10 cellular contexts compared by ENCODE assay signal in the genomic region with DNA sequence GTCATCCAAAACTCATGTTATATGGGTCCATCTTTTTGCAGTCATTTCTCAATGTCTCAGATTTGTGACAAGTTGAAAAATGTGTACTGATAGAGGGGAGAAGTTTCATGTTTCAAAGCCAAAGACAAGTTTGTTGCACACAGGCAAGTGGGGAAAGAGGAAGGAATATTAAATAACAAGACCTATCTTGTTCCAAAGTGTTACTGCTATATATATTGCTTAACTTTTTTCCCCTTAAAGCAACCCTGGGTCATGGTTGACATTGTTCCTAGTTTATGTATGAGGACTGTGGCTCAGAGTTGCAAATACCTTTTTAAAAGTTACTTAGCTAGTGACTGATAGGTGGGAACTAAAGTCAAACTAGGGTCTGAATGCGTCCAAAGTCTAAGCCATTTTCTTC. TPM values are rescaled to one million over a fixed set of nuclear protein-coding genes. Genes with fewer than 3 reads are reported as not detected.
DNase-seq lines count a peak whose midpoint lies in the region; ATAC-seq and TF ChIP-seq lines count a peak whose summit lies in the region.
"Had no signal": no experiment of that assay in that cellular context is flagged by ENCODE, and none has a peak within 500 bp of the region (broad histone marks: within the 10 kb centered on the region; RNA-seq: fewer than 3 reads in every experiment).

No MANE protein-coding gene starts in this region.

- H3K4me1 Mint-ChIP-seq in MCF 10A (ENCODE audit: insufficient read depth, unreplicated experiment) = no peaks in the 10 kb centered on the region
- H3K4me1 Mint-ChIP-seq in WTC11 = peaks cover 12% of the 10 kb centered on the region

- CTCF ChIA-PET in MCF 10A (lab: Yijun Ruan, JAX) (interaction anchor here (0.6 to 2.3 kb wide), 3 partner anchors 23 to 353 kb away, joined by 3 to 13 read pairs (median 3); no protein-coding TSS in a partner anchor), WTC11 (lab: Charles Lee) (no interaction called here)

- H3K27ac Mint-ChIP-seq in MCF 10A (ENCODE audit: low read depth, unreplicated experiment) = no peak overlapping the region
- H3K27ac Mint-ChIP-seq in WTC11 = no peak overlapping the region

- H3K4me3 ChIP-seq in breast epithelium = peak overlapping the region in 2 of 3 donors; percentile 52 to 84
- H3K4me3 ChIP-seq in upper lobe of right lung = peak overlapping the region; percentile 60
- peak overlapping the region in 1 of 2 donors; percentile 64 for H3K4me3 ChIP-seq in ascending aorta

- no peak for TF ChIP-seq POLR2A in breast epithelium (IDR thresholded peaks at IDR 0.05)

- no peaks in the 10 kb centered on the region for H3K36me3 Mint-ChIP-seq in MCF 10A (ENCODE audit: insufficient read depth, unreplicated experiment)
- H3K36me3 Mint-ChIP-seq in WTC11 = no peaks in the 10 kb centered on the region

- H3K9me3 ChIP-seq in breast epithelium (no peaks in the 10 kb centered on the region), upper lobe of right lung (no peaks in the 10 kb centered on the region), ascending aorta (no peaks in the 10 kb centered on the region)
- H3K9me3 ChIP-seq: Caco-2, SJSA1 had no signal

- no peak overlapping the region for H3K4me3 Mint-ChIP-seq in MCF 10A (ENCODE audit: unreplicated experiment)
- H3K4me3 Mint-ChIP-seq in WTC11 = peak overlapping the region; percentile 78

- H3K27ac ChIP-seq in breast epithelium (no peak overlapping the region), upper lobe of right lung (peak overlapping the region; percentile 85), ascending aorta (no peak overlapping the region)
- H3K27ac ChIP-seq: SJSA1 had no signal

- ATAC-seq in WTC11 (no peak), upper lobe of right lung (no peak)

- H3K36me3 ChIP-seq in breast epithelium = no peaks in the 10 kb centered on the region
- H3K36me3 ChIP-seq in upper lobe of right lung = no peaks in the 10 kb centered on the region
- H3K36me3 ChIP-seq in ascending aorta = no peaks in the 10 kb centered on the region

- H3K4me1 ChIP-seq in breast epithelium = no peaks in the 10 kb centered on the region
- peaks cover 18% of the 10 kb centered on the region for H3K4me1 ChIP-seq in upper lobe of right lung
- peaks cover 3 to 4% of the 10 kb centered on the region in 2 donors for H3K4me1 ChIP-seq in ascending aorta
- H3K4me1 ChIP-seq: Caco-2 had no signal

- TF ChIP-seq CTCF in breast epithelium (IDR thresholded peaks at IDR 0.05) = no peak
- TF ChIP-seq CTCF in MCF 10A (IDR thresholded peaks at IDR 0.05; ENCODE audit: unreplicated experiment) = no peak
- no peak for TF ChIP-seq CTCF in WTC11 (IDR thresholded peaks at IDR 0.05)
- TF ChIP-seq CTCF in upper lobe of right lung (IDR thresholded peaks at IDR 0.05) = no peak
- no peak for TF ChIP-seq CTCF in ascending aorta (IDR thresholded peaks at IDR 0.05)

- H3K9me3 Mint-ChIP-seq in MCF 10A (ENCODE audit: unreplicated experiment) (no peaks in the 10 kb centered on the region), WTC11 (no peaks in the 10 kb centered on the region)

- intact Hi-C loops in breast epithelium (cut with DNase I; ENCODE audit: low total_unique reads) = no loop called here
- intact Hi-C loops in MCF 10A (cut with micrococcal nuclease) = no loop called here
- intact Hi-C loops in upper lobe of right lung (cut with DNase I) = no loop called here
- intact Hi-C loops in ascending aorta (cut with DNase I) = loop anchor here (10.0 kb wide), 1 partner anchor 354 kb away; no protein-coding TSS in a partner anchor

- no TSS peak for BruUV-seq in MCF 10A (replicated peaks; lab: Mats Ljungman, UMichigan)

- H3K27me3 Mint-ChIP-seq in MCF 10A (ENCODE audit: insufficient read depth, unreplicated experiment) (no peaks in the 10 kb centered on the region), WTC11 (ENCODE audit: low read depth) (peaks cover 70% of the 10 kb centered on the region)

- peaks cover 2 to 7% of the 10 kb centered on the region in 2 donors for H3K27me3 ChIP-seq in breast epithelium
- peaks cover 13% of the 10 kb centered on the region for H3K27me3 ChIP-seq in upper lobe of right lung
- no peaks in the 10 kb centered on the region for H3K27me3 ChIP-seq in ascending aorta
- H3K27me3 ChIP-seq: SJSA1 had no signal

- DNase-seq in breast epithelium (ENCODE audit: low spot score in 2 of 2) (no peak), MCF 10A (ENCODE audit: unreplicated experiment) (no peak), WTC11 (ENCODE audit: low spot score) (no peak), iris pigment epithelial cell (ENCODE audit: low read depth) (peak; percentile 35), upper lobe of right lung (no peak), HuH-7 (ENCODE audit: low spot score) (no peak), hepatic stellate cell (ENCODE audit: low spot score) (no peak), ascending aorta (ENCODE audit: low spot score in 2 of 2) (no peak)
- DNase-seq: Caco-2 had no signal

- POLR2A ChIA-PET in MCF 10A (lab: Yijun Ruan, JAX) (no interaction called here), WTC11 (lab: Charles Lee) (no interaction called here)

TF ChIP-seq in WTC11, 78 proteins besides CTCF, POLR2A, EP300 and RAD21 (continues in another document):
- TF ChIP-seq NFE2L1 (CRISPR knock-in tag; IDR thresholded peaks at IDR 0.05) (no peak), JUN (CRISPR knock-in tag; IDR thresholded peaks at IDR 0.05) (no peak), ZBTB21 (CRISPR knock-in tag; IDR thresholded peaks at IDR 0.05; ENCODE audit: borderline replicate concordance) (no peak), ZNF423 (CRISPR knock-in tag; IDR thresholded peaks at IDR 0.05) (no peak), PRRX2 (CRISPR knock-in tag; IDR thresholded peaks at IDR 0.05) (no peak), AR (CRISPR knock-in tag; IDR thresholded peaks at IDR 0.05) (no peak), ZNF317 (CRISPR knock-in tag; IDR thresholded peaks at IDR 0.05; ENCODE audit: borderline replicate concordance, low read depth) (no peak)
- TF ChIP-seq, protein P1, sequence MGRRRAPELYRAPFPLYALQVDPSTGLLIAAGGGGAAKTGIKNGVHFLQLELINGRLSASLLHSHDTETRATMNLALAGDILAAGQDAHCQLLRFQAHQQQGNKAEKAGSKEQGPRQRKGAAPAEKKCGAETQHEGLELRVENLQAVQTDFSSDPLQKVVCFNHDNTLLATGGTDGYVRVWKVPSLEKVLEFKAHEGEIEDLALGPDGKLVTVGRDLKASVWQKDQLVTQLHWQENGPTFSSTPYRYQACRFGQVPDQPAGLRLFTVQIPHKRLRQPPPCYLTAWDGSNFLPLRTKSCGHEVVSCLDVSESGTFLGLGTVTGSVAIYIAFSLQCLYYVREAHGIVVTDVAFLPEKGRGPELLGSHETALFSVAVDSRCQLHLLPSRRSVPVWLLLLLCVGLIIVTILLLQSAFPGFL (CRISPR knock-in tag; IDR thresholded peaks at IDR 0.05; ENCODE audit: borderline replicate concordance) = no peak
- TF ChIP-seq, protein P2, sequence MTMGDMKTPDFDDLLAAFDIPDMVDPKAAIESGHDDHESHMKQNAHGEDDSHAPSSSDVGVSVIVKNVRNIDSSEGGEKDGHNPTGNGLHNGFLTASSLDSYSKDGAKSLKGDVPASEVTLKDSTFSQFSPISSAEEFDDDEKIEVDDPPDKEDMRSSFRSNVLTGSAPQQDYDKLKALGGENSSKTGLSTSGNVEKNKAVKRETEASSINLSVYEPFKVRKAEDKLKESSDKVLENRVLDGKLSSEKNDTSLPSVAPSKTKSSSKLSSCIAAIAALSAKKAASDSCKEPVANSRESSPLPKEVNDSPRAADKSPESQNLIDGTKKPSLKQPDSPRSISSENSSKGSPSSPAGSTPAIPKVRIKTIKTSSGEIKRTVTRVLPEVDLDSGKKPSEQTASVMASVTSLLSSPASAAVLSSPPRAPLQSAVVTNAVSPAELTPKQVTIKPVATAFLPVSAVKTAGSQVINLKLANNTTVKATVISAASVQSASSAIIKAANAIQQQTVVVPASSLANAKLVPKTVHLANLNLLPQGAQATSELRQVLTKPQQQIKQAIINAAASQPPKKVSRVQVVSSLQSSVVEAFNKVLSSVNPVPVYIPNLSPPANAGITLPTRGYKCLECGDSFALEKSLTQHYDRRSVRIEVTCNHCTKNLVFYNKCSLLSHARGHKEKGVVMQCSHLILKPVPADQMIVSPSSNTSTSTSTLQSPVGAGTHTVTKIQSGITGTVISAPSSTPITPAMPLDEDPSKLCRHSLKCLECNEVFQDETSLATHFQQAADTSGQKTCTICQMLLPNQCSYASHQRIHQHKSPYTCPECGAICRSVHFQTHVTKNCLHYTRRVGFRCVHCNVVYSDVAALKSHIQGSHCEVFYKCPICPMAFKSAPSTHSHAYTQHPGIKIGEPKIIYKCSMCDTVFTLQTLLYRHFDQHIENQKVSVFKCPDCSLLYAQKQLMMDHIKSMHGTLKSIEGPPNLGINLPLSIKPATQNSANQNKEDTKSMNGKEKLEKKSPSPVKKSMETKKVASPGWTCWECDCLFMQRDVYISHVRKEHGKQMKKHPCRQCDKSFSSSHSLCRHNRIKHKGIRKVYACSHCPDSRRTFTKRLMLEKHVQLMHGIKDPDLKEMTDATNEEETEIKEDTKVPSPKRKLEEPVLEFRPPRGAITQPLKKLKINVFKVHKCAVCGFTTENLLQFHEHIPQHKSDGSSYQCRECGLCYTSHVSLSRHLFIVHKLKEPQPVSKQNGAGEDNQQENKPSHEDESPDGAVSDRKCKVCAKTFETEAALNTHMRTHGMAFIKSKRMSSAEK (CRISPR knock-in tag; IDR thresholded peaks at IDR 0.05; ENCODE audit: borderline replicate concordance) = no peak

RNA-seq across cellular contexts. Expression of gene ITGA4, which starts 1.7 kb away (rescaled TPM):
- total RNA-seq in breast epithelium (10 to 100 TPM in 2 of 3 donors, 1 to 10 TPM in 1; 6.7 to 12.5 (median 11.7) TPM), MCF 10A (2022) (0.19 and 0.42 TPM in 2 replicates), WTC11 (2021) (2.0 to 3.0 TPM (median 2.7 TPM) in 3 replicates), upper lobe of right lung (18.4 TPM), ascending aorta (6.6 TPM)
- total RNA-seq: Caco-2 had no signal
